11 cellular contexts compared by ENCODE assay signal in the genomic region with DNA sequence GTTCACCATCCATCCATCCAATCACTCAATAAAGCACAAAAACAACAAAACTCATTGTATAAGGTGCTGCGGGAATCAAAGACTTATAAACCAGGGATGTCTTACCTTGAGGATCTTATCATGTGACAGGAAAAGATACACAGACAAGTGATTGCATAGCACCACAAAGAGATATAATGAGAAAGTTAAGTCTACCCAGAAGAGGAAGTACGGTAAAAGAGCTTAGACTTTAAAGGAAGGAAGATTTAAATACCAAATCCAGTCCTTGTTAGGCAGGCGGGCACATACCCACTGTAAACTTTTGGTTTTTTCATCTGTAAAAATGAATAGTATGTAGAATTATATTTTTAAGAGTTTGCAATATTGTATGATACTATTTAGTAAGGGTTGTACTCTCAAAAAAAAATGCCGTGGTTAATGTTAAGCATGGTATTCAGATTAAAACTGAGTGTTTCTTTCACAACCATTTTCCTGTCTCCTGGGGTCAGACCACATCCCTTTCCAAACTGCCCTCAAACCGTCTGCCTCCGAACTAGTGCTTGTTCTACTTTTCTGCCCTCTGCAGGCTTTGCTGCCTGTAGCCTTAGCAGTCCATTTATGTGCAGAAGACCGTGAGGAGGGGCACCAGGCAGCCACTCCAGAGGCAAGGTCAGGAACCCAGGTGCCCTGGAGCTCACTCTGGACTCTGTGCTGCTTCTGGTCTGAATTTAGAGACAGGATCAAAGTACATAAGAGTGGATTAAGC.
DNase-seq lines count a peak whose midpoint lies in the region; ATAC-seq and TF ChIP-seq lines count a peak whose summit lies in the region.
"Had no signal": no experiment of that assay in that cellular context is flagged by ENCODE, and none has a peak within 500 bp of the region (broad histone marks: within the 10 kb centered on the region; RNA-seq: fewer than 3 reads in every experiment).

No MANE protein-coding gene starts in this region.

- H3K36me3 Mint-ChIP-seq in activated naive CD4-positive, alpha-beta T cell treated with anti-CD3 and anti-CD28 coated beads for 36 hours (ENCODE audit: low read depth), result no peaks in the 10 kb centered on the region
- H3K36me3 Mint-ChIP-seq in activated naive CD8-positive, alpha-beta T cell, result peaks cover 2% of the 10 kb centered on the region
- no peaks in the 10 kb centered on the region for H3K36me3 Mint-ChIP-seq in stimulated activated naive CD8-positive, alpha-beta T cell treated with anti-CD3 and anti-CD28 coated beads, Interleukin-15, Interleukin-2, amounts not matched to agents 100 ng/mL and 50 ng/mL, for 24 hours (ENCODE audit: low read depth)
- H3K36me3 Mint-ChIP-seq in endothelial cell (ENCODE audit: low read depth, unreplicated experiment), result no peaks in the 10 kb centered on the region

- TF ChIP-seq CTCF in endothelial cell (IDR thresholded peaks at IDR 0.05; ENCODE audit: unreplicated experiment), result no peak

- intact Hi-C loops in activated naive CD4-positive, alpha-beta T cell treated with anti-CD3 and anti-CD28 coated beads for 36 hours (cut with micrococcal nuclease), result loop anchor here (5.0 kb wide), 1 partner anchor 188 kb away; no protein-coding TSS in a partner anchor

- H3K27me3 Mint-ChIP-seq in activated naive CD4-positive, alpha-beta T cell treated with anti-CD3 and anti-CD28 coated beads for 36 hours (ENCODE audit: low read depth), result no peaks in the 10 kb centered on the region
- no peaks in the 10 kb centered on the region for H3K27me3 Mint-ChIP-seq in activated naive CD8-positive, alpha-beta T cell
- no peaks in the 10 kb centered on the region for H3K27me3 Mint-ChIP-seq in stimulated activated naive CD8-positive, alpha-beta T cell treated with anti-CD3 and anti-CD28 coated beads, Interleukin-15, Interleukin-2, amounts not matched to agents 100 ng/mL and 50 ng/mL, for 24 hours
- no peaks in the 10 kb centered on the region for H3K27me3 Mint-ChIP-seq in endothelial cell (ENCODE audit: unreplicated experiment)
- H3K27me3 Mint-ChIP-seq: T-helper 17 cell had no signal

- peak; percentile 60 for DNase-seq in activated naive CD4-positive, alpha-beta T cell treated with anti-CD3 and anti-CD28 coated beads for 36 hours
- DNase-seq in activated naive CD4-positive, alpha-beta T cell treated with Interleukin-2 at 50 U/mL for 16 hours, result no peak
- peak; percentile 3 for DNase-seq in NAMALWA (ENCODE audit: low spot score)
- no peak for DNase-seq in endothelial cell (ENCODE audit: low spot score)
- DNase-seq in NCI-H2171 treated with DMSO at 0.1 percent for 48 hours (lab: John Stamatoyannopoulos, UW), result no peak
- DNase-seq: adrenal gland, NCI-H526, T-helper 17 cell had no signal

- no peak for ATAC-seq in HG02884 (IDR thresholded peaks at IDR 0.05; ENCODE audit: unreplicated experiment)
- ATAC-seq: T-helper 17 cell had no signal

- H3K27ac Mint-ChIP-seq in activated naive CD4-positive, alpha-beta T cell treated with anti-CD3 and anti-CD28 coated beads for 36 hours, result peak overlapping the region; percentile 37
- H3K27ac Mint-ChIP-seq in activated naive CD8-positive, alpha-beta T cell, result peak overlapping the region; percentile 66
- peak overlapping the region; percentile 41 for H3K27ac Mint-ChIP-seq in stimulated activated naive CD8-positive, alpha-beta T cell treated with anti-CD3 and anti-CD28 coated beads, Interleukin-15, Interleukin-2, amounts not matched to agents 100 ng/mL and 50 ng/mL, for 24 hours
- H3K27ac Mint-ChIP-seq in endothelial cell (ENCODE audit: unreplicated experiment), result no peak overlapping the region
- H3K27ac Mint-ChIP-seq: T-helper 17 cell had no signal

- CTCF ChIA-PET in activated naive CD4-positive, alpha-beta T cell treated with anti-CD3 and anti-CD28 coated beads for 36 hours (lab: Charles Lee), result no interaction called here

- peaks cover 24% of the 10 kb centered on the region for H3K4me1 Mint-ChIP-seq in activated naive CD4-positive, alpha-beta T cell treated with anti-CD3 and anti-CD28 coated beads for 36 hours (ENCODE audit: low read depth)
- peaks cover 22% of the 10 kb centered on the region for H3K4me1 Mint-ChIP-seq in activated naive CD8-positive, alpha-beta T cell (ENCODE audit: low read depth)
- peaks cover 20% of the 10 kb centered on the region for H3K4me1 Mint-ChIP-seq in stimulated activated naive CD8-positive, alpha-beta T cell treated with anti-CD3 and anti-CD28 coated beads, Interleukin-15, Interleukin-2, amounts not matched to agents 100 ng/mL and 50 ng/mL, for 24 hours (ENCODE audit: low read depth)
- peaks cover 4% of the 10 kb centered on the region for H3K4me1 Mint-ChIP-seq in endothelial cell (ENCODE audit: unreplicated experiment)

- no peak overlapping the region for H3K4me3 Mint-ChIP-seq in activated naive CD4-positive, alpha-beta T cell treated with anti-CD3 and anti-CD28 coated beads for 36 hours
- peak overlapping the region; percentile 61 for H3K4me3 Mint-ChIP-seq in activated naive CD8-positive, alpha-beta T cell
- peak overlapping the region; percentile 40 for H3K4me3 Mint-ChIP-seq in stimulated activated naive CD8-positive, alpha-beta T cell treated with anti-CD3 and anti-CD28 coated beads, Interleukin-15, Interleukin-2, amounts not matched to agents 100 ng/mL and 50 ng/mL, for 24 hours
- H3K4me3 Mint-ChIP-seq in endothelial cell (ENCODE audit: unreplicated experiment), result no peak overlapping the region
- H3K4me3 Mint-ChIP-seq: T-helper 17 cell had no signal

- no peaks in the 10 kb centered on the region for H3K9me3 Mint-ChIP-seq in activated naive CD4-positive, alpha-beta T cell treated with anti-CD3 and anti-CD28 coated beads for 36 hours
- no peaks in the 10 kb centered on the region for H3K9me3 Mint-ChIP-seq in activated naive CD8-positive, alpha-beta T cell (ENCODE audit: low read depth)
- peaks cover 3% of the 10 kb centered on the region for H3K9me3 Mint-ChIP-seq in stimulated activated naive CD8-positive, alpha-beta T cell treated with anti-CD3 and anti-CD28 coated beads, Interleukin-15, Interleukin-2, amounts not matched to agents 100 ng/mL and 50 ng/mL, for 24 hours
- no peaks in the 10 kb centered on the region for H3K9me3 Mint-ChIP-seq in endothelial cell (ENCODE audit: unreplicated experiment)

Comparison
In these comparisons a context has a peak if more than half of its experiments do, and no peak if none do; other contexts are left out.
1. DNase-seq: peak in activated naive CD4-positive, alpha-beta T cell treated with anti-CD3 and anti-CD28 coated beads for 36 hours (single experiment) and NAMALWA (single experiment); none in activated naive CD4-positive, alpha-beta T cell treated with Interleukin-2 at 50 U/mL for 16 hours (single experiment), endothelial cell (single experiment) and NCI-H2171 treated with DMSO at 0.1 percent for 48 hours (single experiment).
2. H3K4me3 Mint-ChIP-seq: peak in activated naive CD8-positive, alpha-beta T cell (single experiment) and stimulated activated naive CD8-positive, alpha-beta T cell treated with anti-CD3 and anti-CD28 coated beads, Interleukin-15, Interleukin-2, amounts not matched to agents 100 ng/mL and 50 ng/mL, for 24 hours (single experiment); none in activated naive CD4-positive, alpha-beta T cell treated with anti-CD3 and anti-CD28 coated beads for 36 hours (single experiment) and endothelial cell (single experiment).